38 cellular contexts compared by ENCODE assay signal in the genomic region with DNA sequence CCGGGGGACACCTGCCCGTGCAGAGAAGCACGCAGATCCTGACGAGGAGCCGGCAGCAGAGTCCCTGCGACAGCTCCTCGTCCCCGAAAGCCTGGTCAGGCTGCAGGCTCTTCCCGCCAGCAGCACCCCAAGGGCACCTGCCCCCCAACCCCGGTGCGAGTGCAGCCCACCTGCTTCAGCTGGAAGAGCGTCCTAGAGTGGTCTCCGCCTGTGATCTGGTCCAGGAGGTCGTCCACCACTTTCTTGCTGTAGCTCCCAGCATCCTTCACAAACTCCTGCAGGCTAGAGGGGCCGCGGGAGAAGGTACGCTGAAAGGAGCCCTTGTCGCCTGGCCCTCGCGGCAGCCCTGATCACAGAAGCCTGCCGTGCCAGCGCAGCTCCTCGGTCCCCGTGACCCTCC.
"Had no signal": no experiment of that assay in that cellular context is flagged by ENCODE, and none has a peak within 500 bp of the region (broad histone marks: within the 10 kb centered on the region; RNA-seq: fewer than 3 reads in every experiment).

No MANE protein-coding gene starts in this region.

- H3K9me3 Mint-ChIP-seq: activated B cell treated with CpG ODN at 0.5 μM for 24 hours; activated CD4-positive, alpha-beta memory T cell treated with anti-CD3 and anti-CD28 coated beads, Interleukin-2, amount 10 ng/mL, durations not matched to agents 7 days and 5 days; activated CD4-positive, alpha-beta T cell treated with anti-CD3 and anti-CD28 coated beads, Interleukin-2, amount 10 ng/mL, durations not matched to agents 24 days and 14 days; activated naive CD4-positive, alpha-beta T cell treated with anti-CD3 and anti-CD28 coated beads for 36 hours; activated naive CD4-positive, alpha-beta T cell treated with anti-CD3 and anti-CD28 coated beads, Interleukin-2, amount 50 U/mL, for 24 hours; activated naive CD8-positive, alpha-beta T cell treated with anti-CD3 and anti-CD28 coated beads for 36 hours; activated naive CD8-positive, alpha-beta T cell treated with anti-CD3 and anti-CD28 coated beads, Interleukin-2, amount 50 U/mL, for 24 hours; activated T-helper 1 cell treated with anti-CD3 and anti-CD28 coated beads, Interleukin-12 subunit alpha, Interleukin-12 subunit beta, Interleukin-2, Interleukin-4 antibody, amounts not matched to agents 30 ng/mL and 10 ng/mL and 1 ng/mL, durations not matched to agents 14 hours and 24 hours and 36 hours; activated T-helper 2 cell treated with anti-CD3 and anti-CD28 coated beads, Interferon-gamma antibody, Interleukin-2, Interleukin-4, amounts not matched to agents 10 μg/mL and 5 μg/mL and 100 μg/mL, durations not matched to agents 14 hours and 24 hours and 36 hours; brain; dendritic cell treated with granulocyte-macrophage colony-stimulating factor and Interleukin-4, amounts not matched to agents 40 ng/mL and 50 ng/mL, for 4 days; endodermal cell; T-helper 2 cell treated with Interferon-gamma antibody and Interleukin-4, amounts not matched to agents 5 μg/mL and 100 μg/mL, for 36 hours had no signal

- H3K4me3 ChIP-seq: adrenal gland, breast epithelium, cardiac muscle cell, coronary artery, dorsolateral prefrontal cortex, esophagus muscularis mucosa, gastrocnemius medialis, heart right ventricle had no signal

- H3K4me1 ChIP-seq: adrenal gland, breast epithelium, esophagus muscularis mucosa, foreskin keratinocyte, gastrocnemius medialis had no signal

- H3K27me3 Mint-ChIP-seq: activated B cell treated with CpG ODN at 0.5 μM for 24 hours; activated CD4-positive, alpha-beta memory T cell treated with anti-CD3 and anti-CD28 coated beads, Interleukin-2, amount 10 ng/mL, durations not matched to agents 7 days and 5 days; activated CD4-positive, alpha-beta T cell treated with anti-CD3 and anti-CD28 coated beads for 36 hours; activated CD4-positive, alpha-beta T cell treated with anti-CD3 and anti-CD28 coated beads, Interleukin-2, amount 10 ng/mL, durations not matched to agents 24 days and 14 days; activated naive CD4-positive, alpha-beta T cell treated with anti-CD3 and anti-CD28 coated beads, Interleukin-2, amount 50 U/mL, for 24 hours; activated naive CD8-positive, alpha-beta T cell treated with anti-CD3 and anti-CD28 coated beads for 36 hours; activated naive CD8-positive, alpha-beta T cell treated with anti-CD3 and anti-CD28 coated beads, Interleukin-2, amount 50 U/mL, for 24 hours; brain; dendritic cell treated with granulocyte-macrophage colony-stimulating factor and Interleukin-4, amounts not matched to agents 40 ng/mL and 50 ng/mL, for 4 days; T-helper 17 cell had no signal

- H3K27ac Mint-ChIP-seq: activated B cell treated with CpG ODN at 0.5 μM for 24 hours; activated CD4-positive, alpha-beta memory T cell treated with anti-CD3 and anti-CD28 coated beads, Interleukin-2, amount 10 ng/mL, durations not matched to agents 7 days and 5 days; activated CD4-positive, alpha-beta T cell treated with anti-CD3 and anti-CD28 coated beads for 36 hours; activated CD4-positive, alpha-beta T cell treated with anti-CD3 and anti-CD28 coated beads, Interleukin-2, amount 10 ng/mL, durations not matched to agents 24 days and 14 days; activated naive CD4-positive, alpha-beta T cell treated with anti-CD3 and anti-CD28 coated beads for 36 hours; activated naive CD4-positive, alpha-beta T cell treated with anti-CD3 and anti-CD28 coated beads, Interleukin-2, amount 50 U/mL, for 24 hours; activated naive CD8-positive, alpha-beta T cell treated with anti-CD3 and anti-CD28 coated beads for 36 hours; activated naive CD8-positive, alpha-beta T cell treated with anti-CD3 and anti-CD28 coated beads, Interleukin-2, amount 50 U/mL, for 24 hours; activated T-helper 1 cell treated with anti-CD3 and anti-CD28 coated beads, Interleukin-12 subunit alpha, Interleukin-12 subunit beta, Interleukin-2, Interleukin-4 antibody, amounts not matched to agents 30 ng/mL and 10 ng/mL and 1 ng/mL, durations not matched to agents 14 hours and 24 hours and 36 hours; activated T-helper 2 cell treated with anti-CD3 and anti-CD28 coated beads, Interferon-gamma antibody, Interleukin-2, Interleukin-4, amounts not matched to agents 10 μg/mL and 5 μg/mL and 100 μg/mL, durations not matched to agents 14 hours and 24 hours and 36 hours; brain; dendritic cell treated with granulocyte-macrophage colony-stimulating factor and Interleukin-4, amounts not matched to agents 40 ng/mL and 50 ng/mL, for 4 days; endodermal cell; T-helper 17 cell; T-helper 2 cell treated with Interferon-gamma antibody and Interleukin-4, amounts not matched to agents 5 μg/mL and 100 μg/mL, for 36 hours had no signal

- H3K27me3 ChIP-seq: adrenal gland, breast epithelium, cardiac muscle cell, dorsolateral prefrontal cortex, esophagus muscularis mucosa, foreskin keratinocyte, gastrocnemius medialis, heart right ventricle had no signal

- H3K4me3 Mint-ChIP-seq: activated B cell treated with CpG ODN at 0.5 μM for 24 hours; activated CD4-positive, alpha-beta memory T cell treated with anti-CD3 and anti-CD28 coated beads, Interleukin-2, amount 10 ng/mL, durations not matched to agents 7 days and 5 days; activated CD4-positive, alpha-beta T cell treated with anti-CD3 and anti-CD28 coated beads for 36 hours; activated CD4-positive, alpha-beta T cell treated with anti-CD3 and anti-CD28 coated beads, Interleukin-2, amount 10 ng/mL, durations not matched to agents 24 days and 14 days; activated naive CD4-positive, alpha-beta T cell treated with anti-CD3 and anti-CD28 coated beads for 36 hours; activated naive CD4-positive, alpha-beta T cell treated with anti-CD3 and anti-CD28 coated beads, Interleukin-2, amount 50 U/mL, for 24 hours; activated naive CD8-positive, alpha-beta T cell treated with anti-CD3 and anti-CD28 coated beads for 36 hours; activated naive CD8-positive, alpha-beta T cell treated with anti-CD3 and anti-CD28 coated beads, Interleukin-2, amount 50 U/mL, for 24 hours; activated T-helper 1 cell treated with anti-CD3 and anti-CD28 coated beads, Interleukin-12 subunit alpha, Interleukin-12 subunit beta, Interleukin-2, Interleukin-4 antibody, amounts not matched to agents 30 ng/mL and 10 ng/mL and 1 ng/mL, durations not matched to agents 14 hours and 24 hours and 36 hours; brain; dendritic cell treated with granulocyte-macrophage colony-stimulating factor and Interleukin-4, amounts not matched to agents 40 ng/mL and 50 ng/mL, for 4 days; endodermal cell; T-helper 17 cell; T-helper 2 cell treated with Interferon-gamma antibody and Interleukin-4, amounts not matched to agents 5 μg/mL and 100 μg/mL, for 36 hours had no signal

- H3K27ac ChIP-seq: adrenal gland, breast epithelium, cardiac muscle cell, coronary artery, dorsolateral prefrontal cortex, esophagus muscularis mucosa, foreskin keratinocyte, gastrocnemius medialis, heart right ventricle, WERI-Rb-1 had no signal

- H3K9me3 ChIP-seq: adrenal gland, breast epithelium, esophagus muscularis mucosa, gastrocnemius medialis, heart right ventricle had no signal

- ATAC-seq: activated CD4-positive, alpha-beta T cell treated with anti-CD3 and anti-CD28 coated beads for 36 hours; activated naive CD8-positive, alpha-beta T cell treated with anti-CD3 and anti-CD28 coated beads, Interleukin-2, amount 50 U/mL, for 24 hours; foreskin keratinocyte; gastrocnemius medialis; heart right ventricle; T-helper 17 cell had no signal

- DNase-seq: activated B cell treated with CpG ODN at 0.5 μM for 24 hours; activated CD4-positive, alpha-beta memory T cell treated with anti-CD3 and anti-CD28 coated beads, Interleukin-2, amount 10 ng/mL, durations not matched to agents 7 days and 5 days; activated CD4-positive, alpha-beta T cell treated with anti-CD3 and anti-CD28 coated beads for 36 hours; activated CD4-positive, alpha-beta T cell treated with anti-CD3 and anti-CD28 coated beads, Interleukin-2, amount 10 ng/mL, durations not matched to agents 24 days and 14 days; activated CD4-positive, alpha-beta T cell treated with anti-CD3 and anti-CD28 coated beads, Interleukin-2, amount 50 U/mL, for 4 hours; activated CD4-positive, CD25-positive, alpha-beta regulatory T cell treated with anti-CD3 and anti-CD28 coated beads, Interleukin-2, amount 50 U/mL, for 72 hours; activated CD8-positive, alpha-beta memory T cell treated with anti-CD3 and anti-CD28 coated beads, Interleukin-2, amount 50 U/mL, for 48 hours; activated effector memory CD4-positive, alpha-beta T cell treated with anti-CD3 and anti-CD28 coated beads, Interleukin-2, amount 50 U/mL, for 16 hours; activated naive CD4-positive, alpha-beta T cell treated with anti-CD3 and anti-CD28 coated beads for 36 hours; activated naive CD8-positive, alpha-beta T cell treated with anti-CD3 and anti-CD28 coated beads for 36 hours; activated naive CD8-positive, alpha-beta T cell treated with anti-CD3 and anti-CD28 coated beads, Interleukin-2, amount 50 U/mL, for 24 hours; activated T-cell treated with anti-CD3 and anti-CD28 coated beads for 4 hours; activated T-cell treated with anti-CD3 and anti-CD28 coated beads, Interleukin-2, amount 50 U/mL, for 48 hours; adrenal gland; amygdala; central memory CD4-positive, alpha-beta T cell; cerebellar nuclear complex; effector memory CD4-positive, alpha-beta T cell; endodermal cell; erythroblast; foreskin keratinocyte; gastrocnemius medialis; heart right ventricle; T-helper 1 cell; T-helper 17 cell; T1000; WERI-Rb-1 had no signal

- H3K4me1 Mint-ChIP-seq: activated CD4-positive, alpha-beta memory T cell treated with anti-CD3 and anti-CD28 coated beads, Interleukin-2, amount 10 ng/mL, durations not matched to agents 7 days and 5 days; activated CD4-positive, alpha-beta T cell treated with anti-CD3 and anti-CD28 coated beads for 36 hours; activated CD4-positive, alpha-beta T cell treated with anti-CD3 and anti-CD28 coated beads, Interleukin-2, amount 10 ng/mL, durations not matched to agents 24 days and 14 days; activated naive CD4-positive, alpha-beta T cell treated with anti-CD3 and anti-CD28 coated beads, Interleukin-2, amount 50 U/mL, for 24 hours; activated naive CD8-positive, alpha-beta T cell treated with anti-CD3 and anti-CD28 coated beads for 36 hours; brain; endodermal cell had no signal
